ENCODE assay signal across 22 cellular contexts in genomic region chr11:127895776-127896175, GRCh38.
"Had no signal": no experiment of that assay in that cellular context is flagged by ENCODE, and none has a peak within 500 bp of the region (broad histone marks: within the 10 kb centered on the region; RNA-seq: fewer than 3 reads in every experiment).

No MANE protein-coding gene starts in this region.

- DNase-seq: colonic mucosa; cortex of kidney; effector CD8-positive, alpha-beta T cell; effector memory CD8-positive, alpha-beta T cell; endodermal cell; erythroblast; esophagus squamous epithelium; foreskin fibroblast; foreskin melanocyte; gastrocnemius medialis; glutamatergic neuron; head of caudate nucleus; heart right ventricle; hippocampal formation; left cardiac atrium; left lung; left ventricle myocardium superior; lower lobe of right lung; mesenchymal stem cell; mucosa of descending colon had no signal

- H3K9me3 ChIP-seq: colonic mucosa, gastrocnemius medialis, lower lobe of right lung had no signal

- H3K4me3 ChIP-seq: colonic mucosa, esophagus squamous epithelium, gastrocnemius medialis, heart right ventricle, left lung, lower lobe of right lung, mucosa of descending colon had no signal

- ATAC-seq: effector memory CD8-positive, alpha-beta T cell; esophagus mucosa; gastrocnemius medialis; heart right ventricle; left cardiac atrium; left lung; left ventricle myocardium superior; lower lobe of right lung; mucosa of descending colon had no signal

- H3K27ac ChIP-seq: colonic mucosa, epithelial cell of prostate, esophagus squamous epithelium, gastrocnemius medialis, heart right ventricle, left lung, lower lobe of right lung had no signal

- H3K27me3 ChIP-seq: colonic mucosa, esophagus squamous epithelium, gastrocnemius medialis, heart right ventricle, left lung had no signal

- H3K36me3 ChIP-seq: colonic mucosa, esophagus squamous epithelium, gastrocnemius medialis, heart right ventricle, left lung, lower lobe of right lung had no signal

- H3K4me1 ChIP-seq: colonic mucosa, esophagus squamous epithelium, gastrocnemius medialis, heart right ventricle, left lung, lower lobe of right lung had no signal
